In the genomic region with DNA sequence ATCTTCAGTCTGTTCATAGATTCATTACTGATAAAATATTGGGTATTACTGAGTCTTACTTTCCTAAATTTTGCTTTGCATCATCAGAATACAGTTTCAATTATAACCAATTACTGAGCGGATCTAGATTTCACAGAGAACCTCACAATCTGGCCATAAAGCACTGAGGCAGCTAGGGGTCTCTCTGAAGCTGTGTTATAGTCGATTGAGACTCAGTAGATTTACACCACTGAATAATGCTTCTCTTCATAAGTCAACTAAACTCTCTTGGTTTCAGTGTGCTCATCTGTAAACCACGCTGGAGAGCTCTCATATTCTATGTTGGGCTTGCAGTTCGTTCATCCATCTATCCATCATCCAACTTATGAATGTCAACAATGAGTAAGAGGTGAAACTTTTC, we compare ENCODE assay signal across 17 cellular contexts.
"Had no signal": no experiment of that assay in that cellular context is flagged by ENCODE, and none has a peak within 500 bp of the region (broad histone marks: within the 10 kb centered on the region; RNA-seq: fewer than 3 reads in every experiment).

No MANE protein-coding gene starts in this region.

- H3K27me3 ChIP-seq: foreskin keratinocyte, left lung, spleen, tibial artery, vagina had no signal

- H3K9me3 Mint-ChIP-seq: activated naive CD8-positive, alpha-beta T cell treated with anti-CD3 and anti-CD28 coated beads, Interleukin-2, amount 50 U/mL, for 24 hours; activated T-helper 1 cell treated with anti-CD3 and anti-CD28 coated beads, Interleukin-12 subunit alpha, Interleukin-12 subunit beta, Interleukin-2, Interleukin-4 antibody, amounts not matched to agents 30 ng/mL and 10 ng/mL and 1 ng/mL, durations not matched to agents 14 hours and 24 hours and 36 hours; memory B cell; nephron; stimulated activated memory B cell treated with anti-CD40 and anti-IgM and Interleukin-4, amounts not matched to agents 10 μg/mL and 1 μg/mL and 100 μg/mL, for 72 hours had no signal

- H3K4me3 Mint-ChIP-seq: activated CD8-positive, alpha-beta T cell treated with anti-CD3 and anti-CD28 coated beads, Interleukin-2, amount 10 ng/mL, durations not matched to agents 7 days and 5 days; activated naive CD8-positive, alpha-beta T cell treated with anti-CD3 and anti-CD28 coated beads, Interleukin-2, amount 50 U/mL, for 24 hours; activated T-helper 1 cell treated with anti-CD3 and anti-CD28 coated beads, Interleukin-12 subunit alpha, Interleukin-12 subunit beta, Interleukin-2, Interleukin-4 antibody, amounts not matched to agents 30 ng/mL and 10 ng/mL and 1 ng/mL, durations not matched to agents 14 hours and 24 hours and 36 hours; memory B cell; nephron; stimulated activated memory B cell treated with anti-CD40 and anti-IgM and Interleukin-4, amounts not matched to agents 10 μg/mL and 1 μg/mL and 100 μg/mL, for 72 hours had no signal

- FAIRE-seq: astrocyte, keratinocyte had no signal

- H3K27ac ChIP-seq: foreskin keratinocyte, left lung, spleen, tibial artery, vagina had no signal

- ATAC-seq: activated CD8-positive, alpha-beta T cell treated with anti-CD3 and anti-CD28 coated beads, Interleukin-2, amount 10 ng/mL, durations not matched to agents 7 days and 5 days; activated naive CD8-positive, alpha-beta T cell treated with anti-CD3 and anti-CD28 coated beads, Interleukin-2, amount 50 U/mL, for 24 hours; foreskin keratinocyte; left lung; sciatic nerve had no signal

- DNase-seq: activated CD8-positive, alpha-beta memory T cell treated with anti-CD3 and anti-CD28 coated beads, Interleukin-2, amount 50 U/mL, for 48 hours; activated CD8-positive, alpha-beta T cell treated with anti-CD3 and anti-CD28 coated beads, Interleukin-2, amount 10 ng/mL, durations not matched to agents 7 days and 5 days; activated naive CD4-positive, alpha-beta T cell treated with Interleukin-2 at 50 U/mL for 16 hours; activated naive CD8-positive, alpha-beta T cell treated with anti-CD3 and anti-CD28 coated beads, Interleukin-2, amount 50 U/mL, for 24 hours; foreskin keratinocyte; left lung; spleen; stimulated activated CD4-positive, alpha-beta T cell treated with anti-CD3 and anti-CD28 coated beads, Interleukin-1b, Interleukin-23, amount 100 ng/mL, for 48 hours; tibial artery had no signal

- H3K4me1 ChIP-seq: foreskin keratinocyte, left lung, tibial artery, vagina had no signal

- H3K4me1 Mint-ChIP-seq: nephron had no signal

- H3K9me3 ChIP-seq: left lung, spleen, tibial artery, vagina had no signal

- H3K4me3 ChIP-seq: left lung, spleen, tibial artery, vagina had no signal

- H3K27ac Mint-ChIP-seq: activated CD8-positive, alpha-beta T cell treated with anti-CD3 and anti-CD28 coated beads, Interleukin-2, amount 10 ng/mL, durations not matched to agents 7 days and 5 days; activated naive CD8-positive, alpha-beta T cell treated with anti-CD3 and anti-CD28 coated beads, Interleukin-2, amount 50 U/mL, for 24 hours; activated T-helper 1 cell treated with anti-CD3 and anti-CD28 coated beads, Interleukin-12 subunit alpha, Interleukin-12 subunit beta, Interleukin-2, Interleukin-4 antibody, amounts not matched to agents 30 ng/mL and 10 ng/mL and 1 ng/mL, durations not matched to agents 14 hours and 24 hours and 36 hours; nephron; stimulated activated memory B cell treated with anti-CD40 and anti-IgM and Interleukin-4, amounts not matched to agents 10 μg/mL and 1 μg/mL and 100 μg/mL, for 72 hours had no signal

- H3K36me3 ChIP-seq: spleen, tibial artery, vagina had no signal

- H3K36me3 Mint-ChIP-seq: stimulated activated memory B cell treated with anti-CD40 and anti-IgM and Interleukin-4, amounts not matched to agents 10 μg/mL and 1 μg/mL and 100 μg/mL, for 72 hours had no signal
